12 cellular contexts compared by ENCODE assay signal in the genomic region with DNA sequence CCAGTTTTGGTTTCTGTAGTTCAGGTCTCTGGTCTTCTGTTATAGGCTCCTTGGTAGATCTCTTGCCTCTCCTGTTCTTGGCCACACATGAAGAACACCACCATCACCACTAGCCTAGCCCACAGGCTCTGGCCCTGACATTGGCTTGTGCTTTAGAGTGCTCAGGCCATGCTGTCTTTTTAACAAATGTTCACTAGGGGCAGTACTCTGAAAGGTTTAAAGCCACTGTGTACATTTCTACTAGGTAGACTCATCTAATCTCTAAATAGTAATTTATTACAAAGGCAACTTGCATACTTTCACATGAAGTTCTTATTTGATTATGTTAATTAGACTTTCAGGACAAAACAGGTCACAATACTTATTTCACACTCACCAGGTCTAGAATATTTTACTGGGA. TPM values are rescaled to one million over a fixed set of nuclear protein-coding genes. Genes with fewer than 3 reads are reported as not detected.
DNase-seq lines count a peak whose midpoint lies in the region; ATAC-seq, FAIRE-seq and TF ChIP-seq lines count a peak whose summit lies in the region.
"Had no signal": no experiment of that assay in that cellular context is flagged by ENCODE, and none has a peak within 500 bp of the region (broad histone marks: within the 10 kb centered on the region; RNA-seq: fewer than 3 reads in every experiment).

No MANE protein-coding gene starts in this region.

- H3K36me3 ChIP-seq in K562 (ENCODE audit: control insufficient read depth, insufficient read depth, low read length): no peaks in the 10 kb centered on the region

- POLR2A ChIA-PET in K562 (lab: Yijun Ruan, JAX): no interaction called here

- no peak overlapping the region for H2AFZ ChIP-seq in K562 (ENCODE audit: low read depth, low read length)

- no peak for FAIRE-seq in K562 (lab: Jason Lieb, UNC)

- H3K27ac ChIP-seq in K562 (ENCODE audit: extremely low read depth, low read depth, low read length): no peak overlapping the region
- H3K27ac ChIP-seq: VCaP had no signal

- H3K79me2 ChIP-seq in K562 (ENCODE audit: control insufficient read depth, insufficient read depth, low read length): no peaks in the 10 kb centered on the region

- no peak overlapping the region for H3K4me2 ChIP-seq in K562 (ENCODE audit: insufficient read depth, low read length)

- BruUV-seq in K562 (replicated peaks; lab: Mats Ljungman, UMichigan): no TSS peak

- H3K9ac ChIP-seq in K562 (ENCODE audit: insufficient read depth in 1 of 2, low read depth in 2 of 2, low read length in 2 of 2): no peak overlapping the region

- no peaks in the 10 kb centered on the region for H3K4me1 ChIP-seq in K562 (replicated peaks in 1 of 2; ENCODE audit: control insufficient read depth in 2 of 2, insufficient read depth in 2 of 2, low read length in 2 of 2)

- CTCF ChIA-PET in K562 (lab: Yijun Ruan, JAX; ENCODE audit: low intra/inter-chr PET ratio): no interaction called here

- in situ Hi-C loops in K562 (cut with MboI): no loop called here

- intact Hi-C loops in K562 (cut with micrococcal nuclease): no loop called here

- TF ChIP-seq POLR2A in K562 (conservative IDR thresholded peaks at IDR 0.05): no peak

- DNase-seq in K562 (ENCODE audit: extremely low read depth in 1 of 4, low spot score in 3 of 4): no peak
- DNase-seq in renal cortical epithelial cell (ENCODE audit: low read depth): peak; percentile 75
- no peak for DNase-seq in LoVo (ENCODE audit: low spot score)
- DNase-seq in NCI-H2029 (lab: John Stamatoyannopoulos, UW): no peak
- no peak for DNase-seq in amniotic stem cell (lab: John Stamatoyannopoulos, UW)
- DNase-seq: mesenchymal stem cell had no signal

- no peaks in the 10 kb centered on the region for H3K27me3 ChIP-seq in K562 (ENCODE audit: control insufficient read depth in 2 of 2, insufficient read depth in 2 of 2, low read length in 2 of 2)

- ATAC-seq in GM18861 (IDR thresholded peaks at IDR 0.05; ENCODE audit: unreplicated experiment): peak; percentile 76
- peak; percentile 53 for ATAC-seq in HG03175 (IDR thresholded peaks at IDR 0.05; ENCODE audit: unreplicated experiment)
- ATAC-seq in K562: peak; percentile 52; the same call in 1 of the 3 replicates

- TF ChIP-seq CTCF in K562 (IDR thresholded peaks at IDR 0.05 in 2 of 3, conservative IDR thresholded peaks at IDR 0.05 in 1 of 3; ENCODE audit: insufficient read depth in 2 of 3, low read depth in 1 of 3, low read length in 3 of 3): no peak

- H4K20me1 ChIP-seq in K562 (replicated peaks; ENCODE audit: control insufficient read depth, insufficient read depth, low read length): no peaks in the 10 kb centered on the region

- H3K4me3 ChIP-seq in K562: no peak overlapping the region

- TF ChIP-seq EP300 in K562 (IDR thresholded peaks at IDR 0.05; ENCODE audit: low read length): no peak

- no peaks in the 10 kb centered on the region for H3K9me3 ChIP-seq in K562 (replicated peaks; ENCODE audit: control insufficient read depth, insufficient read depth, low read depth, low read length)

- 0 out of 4 replicates have a peak, but pooled peaks of 1 of the 2 experiments have one; percentile 6 for TF ChIP-seq RAD21 in K562 (CRISPR knock-in tag; conservative IDR thresholded peaks at IDR 0.05 in 1 of 2, IDR thresholded peaks at IDR 0.05 in 1 of 2)

- no peaks in the 10 kb centered on the region for H3K9me1 ChIP-seq in K562 (ENCODE audit: control insufficient read depth, insufficient read depth, low read length)

TF ChIP-seq in K562, 482 proteins besides CTCF, POLR2A, EP300 and RAD21 (continues in another document):
- TF ChIP-seq EHMT2 (IDR thresholded peaks at IDR 0.05) (no peak), ZNF347 (CRISPR knock-in tag; IDR thresholded peaks at IDR 0.05; ENCODE audit: low read depth) (no peak), TSC22D4 (tag; IDR thresholded peaks at IDR 0.05) (no peak)
- TF ChIP-seq, protein P1, sequence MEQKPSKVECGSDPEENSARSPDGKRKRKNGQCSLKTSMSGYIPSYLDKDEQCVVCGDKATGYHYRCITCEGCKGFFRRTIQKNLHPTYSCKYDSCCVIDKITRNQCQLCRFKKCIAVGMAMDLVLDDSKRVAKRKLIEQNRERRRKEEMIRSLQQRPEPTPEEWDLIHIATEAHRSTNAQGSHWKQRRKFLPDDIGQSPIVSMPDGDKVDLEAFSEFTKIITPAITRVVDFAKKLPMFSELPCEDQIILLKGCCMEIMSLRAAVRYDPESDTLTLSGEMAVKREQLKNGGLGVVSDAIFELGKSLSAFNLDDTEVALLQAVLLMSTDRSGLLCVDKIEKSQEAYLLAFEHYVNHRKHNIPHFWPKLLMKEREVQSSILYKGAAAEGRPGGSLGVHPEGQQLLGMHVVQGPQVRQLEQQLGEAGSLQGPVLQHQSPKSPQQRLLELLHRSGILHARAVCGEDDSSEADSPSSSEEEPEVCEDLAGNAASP (IDR thresholded peaks at IDR 0.05): no peak
- TF ChIP-seq, protein P2, sequence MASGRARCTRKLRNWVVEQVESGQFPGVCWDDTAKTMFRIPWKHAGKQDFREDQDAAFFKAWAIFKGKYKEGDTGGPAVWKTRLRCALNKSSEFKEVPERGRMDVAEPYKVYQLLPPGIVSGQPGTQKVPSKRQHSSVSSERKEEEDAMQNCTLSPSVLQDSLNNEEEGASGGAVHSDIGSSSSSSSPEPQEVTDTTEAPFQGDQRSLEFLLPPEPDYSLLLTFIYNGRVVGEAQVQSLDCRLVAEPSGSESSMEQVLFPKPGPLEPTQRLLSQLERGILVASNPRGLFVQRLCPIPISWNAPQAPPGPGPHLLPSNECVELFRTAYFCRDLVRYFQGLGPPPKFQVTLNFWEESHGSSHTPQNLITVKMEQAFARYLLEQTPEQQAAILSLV (tag; IDR thresholded peaks at IDR 0.05): no peak

RNA-seq across cellular contexts. Expression of a gene that starts 38.3 kb away (rescaled TPM):
- not detected in 2 replicates for total RNA-seq in K562 (2011; cell fraction: chromatin; rRNA removed; ENCODE audit: low replicate concordance)
- not detected in 2 replicates for total RNA-seq in K562 (2011; cell fraction: nucleolus; rRNA removed)
- total RNA-seq in K562 (2011; cell fraction: nucleoplasm; rRNA removed): not detected in 2 replicates
- total RNA-seq in K562 (2014; rRNA removed) (not detected in 2 replicates), K562 (2014; rRNA removed; fragmentation: Illumina TruSeq; extraction: Trizol) (not detected in 2 replicates), K562 (2015; rRNA removed; fragmentation: Illumina TruSeq; extraction: Trizol) (not detected in 2 replicates), K562 (2021) (not detected in 2 replicates), renal cortical epithelial cell (not detected in 2 replicates)
- polyA plus RNA-seq in K562 (2011; rRNA removed) (not detected in 2 replicates), K562 (2014; fragmentation: Illumina TruSeq; extraction: Trizol) (not detected in 2 replicates), K562 (2014; fragmentation: Nextera tagmentation; extraction: Ambion mirVana) (under 1 TPM in 1 of 2 experiments, not detected in 1; 0.15 TPM), K562 (2014; rRNA removed) (not detected in 2 replicates)
- not detected in 2 replicates for polyA plus RNA-seq in K562 (2011; cell fraction: cytosol; rRNA removed)
- polyA plus RNA-seq in K562 (2011; cell fraction: nucleus; rRNA removed): 0.22 TPM in 1 of 2 replicates, not detected in the other
- polyA plus RNA-seq in K562 (2012): not detected in 2 replicates
- not detected in 2 replicates for polyA minus RNA-seq in K562 (2011; rRNA and poly(A)+ RNA removed)
- polyA minus RNA-seq in K562 (2011; cell fraction: cytosol; rRNA and poly(A)+ RNA removed): not detected in 2 replicates
- polyA minus RNA-seq in K562 (2011; cell fraction: nucleus; rRNA and poly(A)+ RNA removed): not detected in 2 replicates
- total RNA-seq: subcutaneous adipose tissue had no signal
- polyA plus RNA-seq: esophagus, IgD-negative memory B cell had no signal

RNA-seq across cellular contexts. Expression of a gene that starts 49.8 kb away (rescaled TPM):
- total RNA-seq in K562 (2011; cell fraction: chromatin; rRNA removed; ENCODE audit: low replicate concordance): 0.39 TPM in 1 of 2 replicates, not detected in the other
- total RNA-seq in K562 (2011; cell fraction: nucleolus; rRNA removed): 0.53 TPM in 1 of 2 replicates, not detected in the other
- 0.76 and 0.81 TPM in 2 replicates for total RNA-seq in K562 (2011; cell fraction: nucleoplasm; rRNA removed)
- total RNA-seq in K562 (2014; rRNA removed) (63.2 and 100 TPM in 2 replicates), K562 (2014; rRNA removed; fragmentation: Illumina TruSeq; extraction: Trizol) (67.3 and 68.7 TPM in 2 replicates), K562 (2015; rRNA removed; fragmentation: Illumina TruSeq; extraction: Trizol) (145 and 151 TPM in 2 replicates), K562 (2021) (51.1 and 55.8 TPM in 2 replicates), renal cortical epithelial cell (3.0 and 14.6 TPM in 2 replicates)
- polyA plus RNA-seq in K562 (2011; rRNA removed) (9.5 and 21.9 TPM in 2 replicates), K562 (2014; fragmentation: Illumina TruSeq; extraction: Trizol) (114 and 145 TPM in 2 replicates), K562 (2014; fragmentation: Nextera tagmentation; extraction: Ambion mirVana) (100 to 1,000 TPM; 171 to 204 TPM), K562 (2014; rRNA removed) (90.4 and 116 TPM in 2 replicates)
- 11.3 and 35.3 TPM in 2 replicates for polyA plus RNA-seq in K562 (2011; cell fraction: cytosol; rRNA removed)
- 2.8 and 7.8 TPM in 2 replicates for polyA plus RNA-seq in K562 (2011; cell fraction: nucleus; rRNA removed)
- polyA plus RNA-seq in K562 (2012): 132 and 187 TPM in 2 replicates
- polyA minus RNA-seq in K562 (2011; rRNA and poly(A)+ RNA removed): 12.7 and 19.3 TPM in 2 replicates
- polyA minus RNA-seq in K562 (2011; cell fraction: cytosol; rRNA and poly(A)+ RNA removed): 3.9 and 4.3 TPM in 2 replicates
- 0.27 and 4.2 TPM in 2 replicates for polyA minus RNA-seq in K562 (2011; cell fraction: nucleus; rRNA and poly(A)+ RNA removed)
